23 cellular contexts compared by ENCODE assay signal in the genomic region with DNA sequence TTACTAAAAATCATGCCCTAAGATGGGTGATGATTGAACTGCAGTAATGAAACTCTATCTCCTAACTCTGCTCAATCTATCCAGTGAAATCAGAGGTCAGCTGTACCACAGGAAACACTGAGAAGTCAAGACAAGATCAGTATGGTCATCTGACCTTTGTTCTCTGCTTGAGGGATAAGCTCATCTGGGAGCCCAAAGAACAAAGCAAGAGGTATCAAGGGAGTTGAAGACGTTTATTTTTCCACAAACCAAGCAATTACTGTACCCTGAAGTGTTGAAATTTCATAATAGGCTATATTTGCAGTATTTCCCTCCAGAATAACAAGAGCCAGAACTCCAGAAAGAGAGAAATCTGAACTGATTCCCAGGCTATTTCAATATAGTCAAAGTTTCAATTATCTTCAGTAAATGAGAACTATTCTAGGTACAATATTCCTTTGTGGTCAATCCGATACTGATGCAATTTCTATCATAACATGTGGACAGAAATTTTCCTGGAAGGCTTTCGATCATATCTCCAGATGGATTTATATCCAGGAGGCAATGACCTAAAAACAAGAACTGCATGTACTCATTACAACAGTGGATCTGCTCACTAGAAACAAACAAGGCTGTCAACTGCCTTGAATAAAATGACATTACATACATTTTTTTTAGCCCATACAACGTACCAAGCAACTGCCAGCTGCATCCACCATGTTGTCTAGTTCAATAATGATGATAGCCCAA.
"Had no signal": no experiment of that assay in that cellular context is flagged by ENCODE, and none has a peak within 500 bp of the region (broad histone marks: within the 10 kb centered on the region; RNA-seq: fewer than 3 reads in every experiment).

No MANE protein-coding gene starts in this region.

- DNase-seq: activated CD4-positive, alpha-beta memory T cell treated with anti-CD3 and anti-CD28 coated beads, Interleukin-2, amount 10 ng/mL, durations not matched to agents 7 days and 5 days; activated CD4-positive, alpha-beta T cell treated with anti-CD3 and anti-CD28 coated beads, Interleukin-2, amount 10 ng/mL, durations not matched to agents 7 days and 5 days; activated CD4-positive, CD25-positive, alpha-beta regulatory T cell treated with anti-CD3 and anti-CD28 coated beads, Interleukin-2, amount 50 U/mL, for 72 hours; activated CD8-positive, alpha-beta memory T cell treated with anti-CD3 and anti-CD28 coated beads, Interleukin-2, amount 50 U/mL, for 48 hours; activated T-cell treated with anti-CD3 and anti-CD28 coated beads, Interleukin-2, amount 50 U/mL, for 24 hours; cortex of kidney; effector memory CD8-positive, alpha-beta T cell; erythroblast; left lung; mucosa of descending colon; naive B cell; nephron progenitor cell; ovary; psoas muscle; spleen; stimulated activated naive CD4-positive, alpha-beta T cell treated with Interleukin-2 at 50 U/mL for 16 hours; SW 1271; T-helper 9 cell; WERI-Rb-1 had no signal

- H3K4me1 ChIP-seq: ascending aorta, left lung, spleen had no signal

- H3K4me3 ChIP-seq: ascending aorta, cardiac muscle cell, left lung, mucosa of descending colon, ovary, psoas muscle, spleen, thoracic aorta, vagina had no signal

- H3K36me3 ChIP-seq: ascending aorta, cardiac muscle cell, left lung, ovary, spleen, thoracic aorta, vagina, WERI-Rb-1 had no signal

- H3K27me3 ChIP-seq: ascending aorta, cardiac muscle cell, left lung, ovary, spleen, vagina had no signal

- ATAC-seq: effector memory CD8-positive, alpha-beta T cell; left lung; mucosa of descending colon had no signal

- H3K27ac ChIP-seq: ascending aorta, cardiac muscle cell, left lung, ovary, psoas muscle, spleen, thoracic aorta, vagina, WERI-Rb-1 had no signal

- H3K9me3 ChIP-seq: ascending aorta, left lung, mucosa of descending colon, ovary, psoas muscle, spleen, thoracic aorta, vagina had no signal
